In the genomic region with DNA sequence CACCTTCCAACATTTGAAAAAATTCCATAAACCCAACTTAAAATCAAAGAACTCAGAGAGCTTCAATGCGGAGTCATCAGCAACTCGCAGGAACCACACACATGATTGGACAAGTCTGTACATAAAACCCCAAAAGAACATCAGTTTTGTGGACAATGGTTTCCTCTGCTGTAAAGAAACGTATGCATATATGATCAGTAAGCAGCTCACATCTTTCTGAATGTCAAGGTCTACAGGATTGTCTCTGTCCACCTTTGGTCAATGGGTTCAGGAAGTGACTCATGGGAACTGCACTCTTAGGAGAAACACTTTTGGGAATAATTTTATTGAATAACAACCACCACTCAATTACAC, we compare ENCODE assay signal across 23 cellular contexts.
"Had no signal": no experiment of that assay in that cellular context is flagged by ENCODE, and none has a peak within 500 bp of the region (broad histone marks: within the 10 kb centered on the region; RNA-seq: fewer than 3 reads in every experiment).

No MANE protein-coding gene starts in this region.

- H3K27ac ChIP-seq: sigmoid colon, stomach, suprapubic skin, transverse colon had no signal

- H3K27me3 Mint-ChIP-seq: activated naive CD8-positive, alpha-beta T cell treated with anti-CD3 and anti-CD28 coated beads, Interleukin-2, amount 10 ng/mL, durations not matched to agents 7 days and 5 days; stimulated activated memory B cell treated with anti-CD40 and anti-IgM and Interleukin-4, amounts not matched to agents 10 μg/mL and 1 μg/mL and 100 μg/mL, for 72 hours had no signal

- H3K4me1 Mint-ChIP-seq: stimulated activated memory B cell treated with anti-CD40 and anti-IgM and Interleukin-4, amounts not matched to agents 10 μg/mL and 1 μg/mL and 100 μg/mL, for 72 hours had no signal

- H3K9me3 ChIP-seq: heart left ventricle, sigmoid colon, stomach, suprapubic skin, transverse colon had no signal

- H3K27me3 ChIP-seq: heart left ventricle, sigmoid colon, stomach, suprapubic skin, transverse colon had no signal

- H3K9me3 Mint-ChIP-seq: activated naive CD8-positive, alpha-beta T cell treated with anti-CD3 and anti-CD28 coated beads, Interleukin-2, amount 10 ng/mL, durations not matched to agents 7 days and 5 days; activated T-cell treated with anti-CD3 and anti-CD28 coated beads, Interleukin-2, amount 50 U/mL, for 4 hours; stimulated activated memory B cell treated with anti-CD40 and anti-IgM and Interleukin-4, amounts not matched to agents 10 μg/mL and 1 μg/mL and 100 μg/mL, for 72 hours had no signal

- DNase-seq: activated CD4-positive, alpha-beta T cell treated with anti-CD3 and anti-CD28 coated beads for 1 hour; activated CD4-positive, alpha-beta T cell treated with anti-CD3 and anti-CD28 coated beads, Interleukin-2, amount 50 U/mL, for 1 hour; activated CD8-positive, alpha-beta memory T cell treated with anti-CD3 and anti-CD28 coated beads for 24 hours; activated CD8-positive, alpha-beta memory T cell treated with anti-CD3 and anti-CD28 coated beads, Interleukin-2, amount 50 U/mL, for 4 hours; activated effector memory CD4-positive, alpha-beta T cell treated with anti-CD3 and anti-CD28 coated beads, Interleukin-2, amount 50 U/mL, for 16 hours; activated naive CD8-positive, alpha-beta T cell treated with anti-CD3 and anti-CD28 coated beads, Interleukin-2, amount 10 ng/mL, durations not matched to agents 7 days and 5 days; activated T-cell treated with anti-CD3 and anti-CD28 coated beads, Interleukin-2, amount 50 U/mL, for 4 hours; amygdala; central memory CD4-positive, alpha-beta T cell; effector memory CD4-positive, alpha-beta T cell; heart left ventricle; islet precursor cell; left colon; occipital lobe; posterior cingulate gyrus; sigmoid colon; stimulated activated CD4-positive, alpha-beta T cell treated with anti-CD3 and anti-CD28 coated beads, Interleukin-15, amount 100 ng/mL, for 24 hours; stomach; T-helper 1 cell; transverse colon had no signal

- H3K4me1 ChIP-seq: transverse colon had no signal

- H3K27ac Mint-ChIP-seq: activated naive CD8-positive, alpha-beta T cell treated with anti-CD3 and anti-CD28 coated beads, Interleukin-2, amount 10 ng/mL, durations not matched to agents 7 days and 5 days; stimulated activated memory B cell treated with anti-CD40 and anti-IgM and Interleukin-4, amounts not matched to agents 10 μg/mL and 1 μg/mL and 100 μg/mL, for 72 hours had no signal

- H3K4me3 Mint-ChIP-seq: activated naive CD8-positive, alpha-beta T cell treated with anti-CD3 and anti-CD28 coated beads, Interleukin-2, amount 10 ng/mL, durations not matched to agents 7 days and 5 days; activated T-cell treated with anti-CD3 and anti-CD28 coated beads, Interleukin-2, amount 50 U/mL, for 4 hours; stimulated activated memory B cell treated with anti-CD40 and anti-IgM and Interleukin-4, amounts not matched to agents 10 μg/mL and 1 μg/mL and 100 μg/mL, for 72 hours had no signal

- H3K4me3 ChIP-seq: heart left ventricle, sigmoid colon, smooth muscle cell, stomach, suprapubic skin, transverse colon had no signal
